Comparison of ENCODE assay signal across 8 cellular contexts in genomic region chr3:196867507-196868296, GRCh38. TPM values are rescaled to one million over a fixed set of nuclear protein-coding genes. Genes with fewer than 3 reads are reported as not detected.
DNase-seq lines count a peak whose midpoint lies in the region; ATAC-seq and TF ChIP-seq lines count a peak whose summit lies in the region.

A gene with protein sequence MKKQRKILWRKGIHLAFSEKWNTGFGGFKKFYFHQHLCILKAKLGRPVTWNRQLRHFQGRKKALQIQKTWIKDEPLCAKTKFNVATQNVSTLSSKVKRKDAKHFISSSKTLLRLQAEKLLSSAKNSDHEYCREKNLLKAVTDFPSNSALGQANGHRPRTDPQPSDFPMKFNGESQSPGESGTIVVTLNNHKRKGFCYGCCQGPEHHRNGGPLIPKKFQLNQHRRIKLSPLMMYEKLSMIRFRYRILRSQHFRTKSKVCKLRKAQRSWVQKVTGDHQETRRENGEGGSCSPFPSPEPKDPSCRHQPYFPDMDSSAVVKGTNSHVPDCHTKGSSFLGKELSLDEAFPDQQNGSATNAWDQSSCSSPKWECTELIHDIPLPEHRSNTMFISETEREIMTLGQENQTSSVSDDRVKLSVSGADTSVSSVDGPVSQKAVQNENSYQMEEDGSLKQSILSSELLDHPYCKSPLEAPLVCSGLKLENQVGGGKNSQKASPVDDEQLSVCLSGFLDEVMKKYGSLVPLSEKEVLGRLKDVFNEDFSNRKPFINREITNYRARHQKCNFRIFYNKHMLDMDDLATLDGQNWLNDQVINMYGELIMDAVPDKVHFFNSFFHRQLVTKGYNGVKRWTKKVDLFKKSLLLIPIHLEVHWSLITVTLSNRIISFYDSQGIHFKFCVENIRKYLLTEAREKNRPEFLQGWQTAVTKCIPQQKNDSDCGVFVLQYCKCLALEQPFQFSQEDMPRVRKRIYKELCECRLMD (plus strand): TSS chr3:196867920. CDS start chr3:196885182, 17,262 bp downstream.

- no peaks in the 10 kb centered on the region for H3K9me2 ChIP-seq in hepatocyte (replicated peaks; ENCODE audit: insufficient read depth)

- no peaks in the 10 kb centered on the region for H3K9me3 ChIP-seq in hepatocyte (ENCODE audit: low read depth)
- no peaks in the 10 kb centered on the region for H3K9me3 ChIP-seq in aorta (ENCODE audit: control insufficient read depth, low read length)

- peaks cover 49% of the 10 kb centered on the region for H3K79me2 ChIP-seq in hepatocyte

- peak within 1 kb of the TSS; percentile 97 for H3K27ac ChIP-seq in hepatocyte
- H3K27ac ChIP-seq in aorta (ENCODE audit: low read depth in 1 of 2, low read length in 2 of 2): peak within 1 kb of the TSS; percentile 23 to 92

- intact Hi-C loops in aorta (cut with DNase I): loop anchor here in 1 of 2 donors (5.0 kb wide), 1 partner anchor 75 kb away; the partner anchor contains the start of gene NCBP2

- peak within 1 kb of the TSS; percentile 87 for H3K4me2 ChIP-seq in hepatocyte

- H3K36me3 ChIP-seq in hepatocyte (replicated peaks; ENCODE audit: insufficient read depth, low read depth) (no peaks in the 10 kb centered on the region), aorta (ENCODE audit: control insufficient read depth in 1 of 2, insufficient read depth in 2 of 2, low read length in 1 of 2) (no peaks in the 10 kb centered on the region)

- TF ChIP-seq CTCF in hepatocyte (IDR thresholded peaks at IDR 0.05; ENCODE audit: poor library complexity): no peak

- peak within 1 kb of the TSS; percentile 89 for H3K4me3 ChIP-seq in hepatocyte
- H3K4me3 ChIP-seq in aorta (ENCODE audit: low read length in 2 of 2): peak within 1 kb of the TSS; percentile 80 to 98

- H2AFZ ChIP-seq in hepatocyte: peak within 1 kb of the TSS; percentile 99

- H3K27me3 ChIP-seq in hepatocyte (no peaks in the 10 kb centered on the region), aorta (ENCODE audit: control insufficient read depth in 1 of 2, insufficient read depth in 2 of 2, low read length in 1 of 2) (no peaks in the 10 kb centered on the region)

- ATAC-seq in GM18520 (IDR thresholded peaks at IDR 0.05; ENCODE audit: unreplicated experiment) (peak; percentile 90), HG03060 (IDR thresholded peaks at IDR 0.05; ENCODE audit: low read depth, unreplicated experiment) (peak; percentile 77), aorta (ENCODE audit: low FRiP score) (peak; percentile 99)

- peaks cover 7% of the 10 kb centered on the region for H3K4me1 ChIP-seq in hepatocyte (ENCODE audit: insufficient read depth)
- no peaks in the 10 kb centered on the region for H3K4me1 ChIP-seq in aorta (ENCODE audit: control insufficient read depth in 1 of 2, insufficient read depth in 2 of 2, low read length in 2 of 2)

- DNase-seq in NCI-H2081 treated with DMSO at 0.1 percent for 48 hours (lab: John Stamatoyannopoulos, UW) (peak; percentile 76), T1000 (lab: John Stamatoyannopoulos, UW) (peak; percentile 72), astrocyte of the hippocampus (ENCODE audit: low read depth, low spot score) (peak; percentile 98), hepatocyte (ENCODE audit: low spot score) (peak; percentile 97), renal cortical epithelial cell (ENCODE audit: low read depth) (peak; percentile 66), aorta (peak; percentile 94 to 97)

- peaks cover 35% of the 10 kb centered on the region for H4K20me1 ChIP-seq in hepatocyte (ENCODE audit: insufficient read depth, poor library complexity, severe bottlenecking)

- WGBS in hepatocyte (ENCODE audit: low lambda C conversion rate, missing lambda C conversion rate): 3% methylated on average over 37 of the region's 93 CpGs
- 0 to 1% methylated on average over 62 to 93 of the region's 93 CpGs for WGBS in aorta, 2 donors

RNA-seq across cellular contexts. Expression of the gene that starts here (rescaled TPM):
- total RNA-seq in hepatocyte (32.2 and 37.9 TPM in 2 replicates), renal cortical epithelial cell (33.0 and 36.6 TPM in 2 replicates), aorta (10 to 100 TPM; 40.3 to 42.8 TPM)
- polyA plus RNA-seq in hepatocyte (11.3 and 16.8 TPM in 2 replicates), aorta (10 to 100 TPM in 1 of 2 donors, 1 to 10 TPM in 1; 4.9 to 12.7 TPM)

Comparison
In these comparisons a context has a peak if more than half of its experiments do, and no peak if none do; other contexts are left out.
1. Peak in every context shown above with its lines: DNase-seq, ATAC-seq, H3K4me3 ChIP-seq and H3K27ac ChIP-seq.